Comparison of ENCODE assay signal across 8 cellular contexts in genomic region chr20:34954905-34955231, GRCh38. TPM values are rescaled to one million over a fixed set of nuclear protein-coding genes. Genes with fewer than 3 reads are reported as not detected.
A peak's percentile ranks its signal among the peaks of the same experiment; 100 is the strongest.
DNase-seq lines count a peak whose midpoint lies in the region; ATAC-seq and TF ChIP-seq lines count a peak whose summit lies in the region.

No MANE protein-coding gene starts in this region.

- H3K4me3 Mint-ChIP-seq in T-helper 17 cell (peak overlapping the region; percentile 99), osteocyte (ENCODE audit: unreplicated experiment) (peak overlapping the region; percentile 97)

- H3K27ac Mint-ChIP-seq in T-helper 17 cell (peak overlapping the region; percentile 94), osteocyte (ENCODE audit: unreplicated experiment) (peak overlapping the region; percentile 99)

- H4K20me1 ChIP-seq in fibroblast of lung (ENCODE audit: control insufficient read depth, extremely low read depth, insufficient read depth, low read length), result no peaks in the 10 kb centered on the region

- ATAC-seq in HG03064 (IDR thresholded peaks at IDR 0.05; ENCODE audit: low read depth, unreplicated experiment), result peak; percentile 17
- no peak for ATAC-seq in T-helper 17 cell
- no peak for ATAC-seq in GM21619 (IDR thresholded peaks at IDR 0.05; ENCODE audit: unreplicated experiment)

- no peaks in the 10 kb centered on the region for H3K9me3 ChIP-seq in T-helper 17 cell (ENCODE audit: control insufficient read depth, low read length, poor library complexity, severe bottlenecking)
- H3K9me3 ChIP-seq in fibroblast of lung (ENCODE audit: control insufficient read depth, insufficient read depth, low read depth, low read length), result no peaks in the 10 kb centered on the region

- H3K36me3 Mint-ChIP-seq in T-helper 17 cell (ENCODE audit: low read depth) (peaks cover 2% of the 10 kb centered on the region), osteocyte (ENCODE audit: unreplicated experiment) (no peaks in the 10 kb centered on the region)

- no peaks in the 10 kb centered on the region for H3K9me3 Mint-ChIP-seq in osteocyte (ENCODE audit: unreplicated experiment)

- H2AFZ ChIP-seq in fibroblast of lung (ENCODE audit: low read length), result peak overlapping the region; percentile 79

- DNase-seq in CMK (ENCODE audit: low read depth) (peak; percentile 36), T-helper 17 cell (no peak), fibroblast of lung (ENCODE audit: low read depth in 2 of 2) (peak; percentile 44 to 51), osteocyte (ENCODE audit: extremely low spot score, unreplicated experiment) (no peak), NCI-H524 (lab: John Stamatoyannopoulos, UW) (no peak), NCI-H1694 treated with DMSO at 0.1 percent for 48 hours (lab: John Stamatoyannopoulos, UW) (no peak)

- peak overlapping the region; percentile 90 for H3K27ac ChIP-seq in fibroblast of lung (ENCODE audit: insufficient read depth, low read length)

- H3K27me3 Mint-ChIP-seq in T-helper 17 cell (no peaks in the 10 kb centered on the region), osteocyte (ENCODE audit: unreplicated experiment) (no peaks in the 10 kb centered on the region)

- H3K4me1 ChIP-seq in fibroblast of lung (ENCODE audit: control insufficient read depth, extremely low read depth, insufficient read depth, low read length), result peaks cover 4% of the 10 kb centered on the region

- no peaks in the 10 kb centered on the region for H3K36me3 ChIP-seq in fibroblast of lung (ENCODE audit: control insufficient read depth, insufficient read depth, low read length)

- H3K4me2 ChIP-seq in fibroblast of lung (ENCODE audit: extremely low read depth, insufficient read depth, low read length), result peak overlapping the region; percentile 99

- H3K27me3 ChIP-seq in fibroblast of lung (ENCODE audit: control insufficient read depth, insufficient read depth, low read length), result no peaks in the 10 kb centered on the region

- H3K79me2 ChIP-seq in fibroblast of lung (ENCODE audit: control insufficient read depth, insufficient read depth, low read length), result peaks cover 7% of the 10 kb centered on the region

- peak overlapping the region; percentile 76 to 92 (median 84) for H3K4me3 ChIP-seq in fibroblast of lung (replicated peaks in 1 of 4; ENCODE audit: control extremely low read depth in 1 of 4, insufficient read depth in 1 of 4, low read depth in 3 of 4, low read length in 4 of 4)

- H3K4me1 Mint-ChIP-seq in T-helper 17 cell, result peaks cover 24% of the 10 kb centered on the region
- H3K4me1 Mint-ChIP-seq in osteocyte (ENCODE audit: unreplicated experiment), result peaks cover 26% of the 10 kb centered on the region

- TF ChIP-seq CTCF in fibroblast of lung (conservative IDR thresholded peaks at IDR 0.05 in 1 of 2, IDR thresholded peaks at IDR 0.05 in 1 of 2; ENCODE audit: low read depth in 1 of 2, low read length in 2 of 2), result no peak
- TF ChIP-seq CTCF in osteocyte (IDR thresholded peaks at IDR 0.05), result no peak

- H3K9ac ChIP-seq in fibroblast of lung (ENCODE audit: insufficient read depth, low read length), result peak overlapping the region; percentile 86

RNA-seq across cellular contexts. Expression of gene GSS, which starts 0.7 kb away (rescaled TPM):
- total RNA-seq in T-helper 17 cell, result 10 to 100 TPM; 23.3 to 27.0 TPM
- 39.0 and 71.3 TPM in 2 replicates for total RNA-seq in fibroblast of lung
- polyA plus RNA-seq in fibroblast of lung, result 55.3 and 68.8 TPM in 2 replicates
- 51.2 and 69.6 TPM in 2 replicates for polyA plus RNA-seq in fibroblast of lung (2012)
- 67.0 and 80.5 TPM in 2 replicates for polyA minus RNA-seq in fibroblast of lung (ENCODE audit: low replicate concordance)
- total RNA-seq in osteocyte, result 36.0 and 37.2 TPM in 2 replicates

RNA-seq across cellular contexts. Expression of gene MYH7B, which starts 0.8 kb away (rescaled TPM):
- under 1 TPM; 0.50 to 0.70 TPM for total RNA-seq in T-helper 17 cell
- 0.26 and 0.33 TPM in 2 replicates for total RNA-seq in fibroblast of lung
- polyA plus RNA-seq in fibroblast of lung, result 0.01 and 0.03 TPM in 2 replicates
- 0.06 and 0.10 TPM in 2 replicates for polyA plus RNA-seq in fibroblast of lung (2012)
- polyA minus RNA-seq in fibroblast of lung (ENCODE audit: low replicate concordance), result not detected in 2 replicates
- total RNA-seq in osteocyte, result 0.18 and 0.86 TPM in 2 replicates

Comparison
In these comparisons a context has a peak if more than half of its experiments do, and no peak if none do; other contexts are left out.
1. DNase-seq: peak in CMK (single experiment) and fibroblast of lung (2 of 2); none in T-helper 17 cell (0 of 3), osteocyte (single experiment), NCI-H524 (0 of 2) and NCI-H1694 treated with DMSO at 0.1 percent for 48 hours (single experiment).